ENCODE assay signal across 24 cellular contexts in the genomic region with DNA sequence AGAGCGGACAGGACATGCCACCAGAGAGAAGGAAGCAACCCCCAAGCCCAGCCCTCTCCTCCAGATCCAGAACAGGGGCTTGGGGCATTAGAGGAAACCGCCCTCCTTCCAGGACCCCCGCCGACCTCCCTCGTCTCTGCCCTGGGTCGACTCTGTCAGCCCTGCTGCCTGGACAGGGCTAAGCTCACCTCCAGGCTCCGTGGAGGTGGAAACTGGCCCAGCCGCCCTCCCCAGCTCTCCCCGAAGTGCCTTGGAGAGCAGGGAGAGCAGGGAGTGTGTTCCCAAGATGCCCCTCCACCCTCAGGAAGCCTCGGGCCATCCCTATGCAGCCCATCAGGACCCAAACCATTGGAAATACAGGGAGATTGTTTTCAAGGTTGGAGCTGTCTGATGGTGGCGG. TPM values are rescaled to one million over a fixed set of nuclear protein-coding genes. Genes with fewer than 3 reads are reported as not detected.
"Had no signal": no experiment of that assay in that cellular context is flagged by ENCODE, and none has a peak within 500 bp of the region (broad histone marks: within the 10 kb centered on the region; RNA-seq: fewer than 3 reads in every experiment).

No MANE protein-coding gene starts in this region.

- H3K27ac Mint-ChIP-seq: activated CD4-positive, alpha-beta memory T cell treated with anti-CD3 and anti-CD28 coated beads, Interleukin-2, amount 10 ng/mL, durations not matched to agents 7 days and 5 days; activated CD4-positive, alpha-beta T cell treated with anti-CD3 and anti-CD28 coated beads, Interleukin-2, amount 10 ng/mL, durations not matched to agents 24 days and 14 days; activated naive CD4-positive, alpha-beta T cell treated with anti-CD3 and anti-CD28 coated beads, Interleukin-2, amount 10 ng/mL, durations not matched to agents 7 days and 5 days; endodermal cell; stimulated activated naive CD8-positive, alpha-beta T cell treated with anti-CD3 and anti-CD28 coated beads, Interleukin-15, Interleukin-2, amounts not matched to agents 100 ng/mL and 50 ng/mL, for 24 hours; T-helper 17 cell had no signal

- H3K36me3 ChIP-seq: colonic mucosa, esophagus squamous epithelium, gastrocnemius medialis, transverse colon had no signal

- H3K27ac ChIP-seq: colonic mucosa, esophagus squamous epithelium had no signal

- H3K27me3 Mint-ChIP-seq: activated CD4-positive, alpha-beta memory T cell treated with anti-CD3 and anti-CD28 coated beads, Interleukin-2, amount 10 ng/mL, durations not matched to agents 7 days and 5 days; activated CD4-positive, alpha-beta T cell treated with anti-CD3 and anti-CD28 coated beads, Interleukin-2, amount 10 ng/mL, durations not matched to agents 24 days and 14 days; stimulated activated naive CD8-positive, alpha-beta T cell treated with anti-CD3 and anti-CD28 coated beads, Interleukin-15, Interleukin-2, amounts not matched to agents 100 ng/mL and 50 ng/mL, for 24 hours had no signal

- H3K4me3 ChIP-seq: body of pancreas, colonic mucosa, esophagus squamous epithelium, gastrocnemius medialis, mucosa of descending colon, transverse colon had no signal

- H3K4me1 ChIP-seq: colonic mucosa, esophagus squamous epithelium had no signal

- DNase-seq: activated CD4-positive, alpha-beta memory T cell treated with anti-CD3 and anti-CD28 coated beads, Interleukin-2, amount 10 ng/mL, durations not matched to agents 7 days and 5 days; activated CD4-positive, alpha-beta T cell treated with anti-CD3 and anti-CD28 coated beads, Interleukin-2, amount 10 ng/mL, durations not matched to agents 24 days and 14 days; activated effector memory CD4-positive, alpha-beta T cell treated with anti-CD3 and anti-CD28 coated beads, Interleukin-2, amount 50 U/mL, for 16 hours; activated naive CD4-positive, alpha-beta T cell treated with anti-CD3 and anti-CD28 coated beads, Interleukin-2, amount 10 ng/mL, durations not matched to agents 7 days and 5 days; amygdala; body of pancreas; colonic mucosa; endodermal cell; esophagus squamous epithelium; gastrocnemius medialis; hypothalamus; mesenchymal stem cell; stimulated activated CD4-positive, alpha-beta T cell treated with anti-CD3 and anti-CD28 coated beads, Interleukin-12 subunit alpha, Interleukin-12 subunit beta, amount 100 ng/mL, for 4 hours; stimulated activated CD4-positive, alpha-beta T cell treated with anti-CD3 and anti-CD28 coated beads, Interleukin-4, amount 100 ng/mL, for 4 hours; substantia nigra; SW 1271; T-helper 17 cell; transverse colon had no signal

- ATAC-seq: activated CD4-positive, CD25-positive, alpha-beta regulatory T cell treated with anti-CD3 and anti-CD28 coated beads, Interleukin-2, amount 50 U/mL, for 24 hours; body of pancreas; gastrocnemius medialis; mucosa of descending colon; T-helper 17 cell had no signal

- H3K27me3 ChIP-seq: body of pancreas, colonic mucosa, gastrocnemius medialis had no signal

- H3K9me3 Mint-ChIP-seq: activated CD4-positive, alpha-beta memory T cell treated with anti-CD3 and anti-CD28 coated beads, Interleukin-2, amount 10 ng/mL, durations not matched to agents 7 days and 5 days; activated CD4-positive, alpha-beta T cell treated with anti-CD3 and anti-CD28 coated beads, Interleukin-2, amount 10 ng/mL, durations not matched to agents 24 days and 14 days; activated naive CD4-positive, alpha-beta T cell treated with anti-CD3 and anti-CD28 coated beads, Interleukin-2, amount 10 ng/mL, durations not matched to agents 7 days and 5 days; central memory CD8-positive, alpha-beta T cell; endodermal cell; neural crest cell; stimulated activated naive CD8-positive, alpha-beta T cell treated with anti-CD3 and anti-CD28 coated beads, Interleukin-15, Interleukin-2, amounts not matched to agents 100 ng/mL and 50 ng/mL, for 24 hours had no signal

- H3K36me3 Mint-ChIP-seq: activated naive CD4-positive, alpha-beta T cell treated with anti-CD3 and anti-CD28 coated beads, Interleukin-2, amount 10 ng/mL, durations not matched to agents 7 days and 5 days had no signal

- H3K4me3 Mint-ChIP-seq: activated CD4-positive, alpha-beta memory T cell treated with anti-CD3 and anti-CD28 coated beads, Interleukin-2, amount 10 ng/mL, durations not matched to agents 7 days and 5 days; activated CD4-positive, alpha-beta T cell treated with anti-CD3 and anti-CD28 coated beads, Interleukin-2, amount 10 ng/mL, durations not matched to agents 24 days and 14 days; activated naive CD4-positive, alpha-beta T cell treated with anti-CD3 and anti-CD28 coated beads, Interleukin-2, amount 10 ng/mL, durations not matched to agents 7 days and 5 days; central memory CD8-positive, alpha-beta T cell; endodermal cell; neural crest cell; stimulated activated naive CD8-positive, alpha-beta T cell treated with anti-CD3 and anti-CD28 coated beads, Interleukin-15, Interleukin-2, amounts not matched to agents 100 ng/mL and 50 ng/mL, for 24 hours; T-helper 17 cell had no signal

- H3K9me3 ChIP-seq: body of pancreas, colonic mucosa, esophagus squamous epithelium, gastrocnemius medialis, mucosa of descending colon, transverse colon had no signal

- H3K4me1 Mint-ChIP-seq: activated CD4-positive, alpha-beta memory T cell treated with anti-CD3 and anti-CD28 coated beads, Interleukin-2, amount 10 ng/mL, durations not matched to agents 7 days and 5 days; activated CD4-positive, alpha-beta T cell treated with anti-CD3 and anti-CD28 coated beads, Interleukin-2, amount 10 ng/mL, durations not matched to agents 24 days and 14 days; activated naive CD4-positive, alpha-beta T cell treated with anti-CD3 and anti-CD28 coated beads, Interleukin-2, amount 10 ng/mL, durations not matched to agents 7 days and 5 days; central memory CD8-positive, alpha-beta T cell had no signal

RNA-seq across cellular contexts. Expression of a gene that starts 26.8 kb away (rescaled TPM):
- total RNA-seq: activated CD4-positive, alpha-beta memory T cell treated with anti-CD3 and anti-CD28 coated beads, Interleukin-2, amount 10 ng/mL, durations not matched to agents 7 days and 5 days; activated CD4-positive, alpha-beta T cell treated with anti-CD3 and anti-CD28 coated beads, Interleukin-2, amount 10 ng/mL, durations not matched to agents 24 days and 14 days; neural crest cell; osteoblast had no signal
